Comparison of ENCODE assay signal across 17 cellular contexts in genomic region chr12:94663077-94663476, GRCh38. TPM values are rescaled to one million over a fixed set of nuclear protein-coding genes. Genes with fewer than 3 reads are reported as not detected.
"Had no signal": no experiment of that assay in that cellular context is flagged by ENCODE, and none has a peak within 500 bp of the region (broad histone marks: within the 10 kb centered on the region; RNA-seq: fewer than 3 reads in every experiment).

No MANE protein-coding gene starts in this region.

- DNase-seq: activated CD4-positive, alpha-beta memory T cell treated with anti-CD3 and anti-CD28 coated beads for 36 hours; activated CD4-positive, alpha-beta T cell treated with anti-CD3 and anti-CD28 coated beads for 36 hours; effector memory CD4-positive, alpha-beta T cell; immature natural killer cell; left ventricle myocardium superior; mesenchymal stem cell; mucosa of descending colon; naive B cell; stimulated activated CD4-positive, alpha-beta T cell treated with anti-CD3 and anti-CD28 coated beads, Interleukin-4, amount 100 ng/mL, for 4 hours; upper lobe of right lung had no signal

- H3K36me3 Mint-ChIP-seq: activated CD4-positive, alpha-beta memory T cell treated with anti-CD3 and anti-CD28 coated beads for 36 hours; activated naive CD8-positive, alpha-beta T cell; immature natural killer cell; WTC11 had no signal

- H3K4me3 Mint-ChIP-seq: activated CD4-positive, alpha-beta memory T cell treated with anti-CD3 and anti-CD28 coated beads for 36 hours; activated CD4-positive, alpha-beta T cell treated with anti-CD3 and anti-CD28 coated beads for 36 hours; activated naive CD8-positive, alpha-beta T cell; immature natural killer cell; naive B cell; neural crest cell; stimulated activated memory B cell treated with anti-CD40 and anti-IgM and Interleukin-4, amounts not matched to agents 10 μg/mL and 1 μg/mL and 100 μg/mL, for 72 hours; WTC11 had no signal

- H3K27ac ChIP-seq: esophagus muscularis mucosa, upper lobe of right lung had no signal

- H3K9me3 ChIP-seq: esophagus muscularis mucosa, mucosa of descending colon, upper lobe of right lung had no signal

- H3K4me1 Mint-ChIP-seq: activated CD4-positive, alpha-beta T cell treated with anti-CD3 and anti-CD28 coated beads for 36 hours; immature natural killer cell; neural crest cell; stimulated activated memory B cell treated with anti-CD40 and anti-IgM and Interleukin-4, amounts not matched to agents 10 μg/mL and 1 μg/mL and 100 μg/mL, for 72 hours had no signal

- H3K27me3 ChIP-seq: esophagus muscularis mucosa, upper lobe of right lung had no signal

- H3K9me3 Mint-ChIP-seq: activated CD4-positive, alpha-beta memory T cell treated with anti-CD3 and anti-CD28 coated beads for 36 hours; immature natural killer cell; naive B cell; neural crest cell; stimulated activated memory B cell treated with anti-CD40 and anti-IgM and Interleukin-4, amounts not matched to agents 10 μg/mL and 1 μg/mL and 100 μg/mL, for 72 hours; WTC11 had no signal

- H3K4me3 ChIP-seq: esophagus muscularis mucosa, mucosa of descending colon, upper lobe of right lung had no signal

- H3K27me3 Mint-ChIP-seq: activated naive CD8-positive, alpha-beta T cell; naive B cell; stimulated activated memory B cell treated with anti-CD40 and anti-IgM and Interleukin-4, amounts not matched to agents 10 μg/mL and 1 μg/mL and 100 μg/mL, for 72 hours had no signal

- H3K36me3 ChIP-seq: esophagus muscularis mucosa, upper lobe of right lung had no signal

- ATAC-seq: activated CD4-positive, alpha-beta T cell treated with anti-CD3 and anti-CD28 coated beads for 36 hours; mucosa of descending colon; stimulated activated memory B cell treated with anti-CD40 and anti-IgM and Interleukin-4, amounts not matched to agents 10 μg/mL and 1 μg/mL and 100 μg/mL, for 72 hours; WTC11 had no signal

- H3K4me1 ChIP-seq: upper lobe of right lung had no signal

- H3K27ac Mint-ChIP-seq: activated CD4-positive, alpha-beta memory T cell treated with anti-CD3 and anti-CD28 coated beads for 36 hours; activated CD4-positive, alpha-beta T cell treated with anti-CD3 and anti-CD28 coated beads for 36 hours; activated naive CD8-positive, alpha-beta T cell; stimulated activated memory B cell treated with anti-CD40 and anti-IgM and Interleukin-4, amounts not matched to agents 10 μg/mL and 1 μg/mL and 100 μg/mL, for 72 hours; WTC11 had no signal

RNA-seq across cellular contexts. Expression of gene TMCC3, which starts 12.7 kb away (rescaled TPM):
- total RNA-seq: osteocyte; T-helper 2 cell treated with Interferon-gamma antibody and Interleukin-4, amounts not matched to agents 100 ng/mL and 5 ng/mL, for 36 hours had no signal
